Comparison of ENCODE assay signal across 6 cellular contexts in genomic region chr12:55818140-55818728, GRCh38. TPM values are rescaled to one million over a fixed set of nuclear protein-coding genes. Genes with fewer than 3 reads are reported as not detected.
DNase-seq lines count a peak whose midpoint lies in the region; ATAC-seq, FAIRE-seq and TF ChIP-seq lines count a peak whose summit lies in the region.

No MANE protein-coding gene starts in this region.

- no peak for TF ChIP-seq CTCF in D721Med (IDR thresholded peaks at IDR 0.05; ENCODE audit: insufficient read depth, missing control alignments)

- ATAC-seq in GM19372 (IDR thresholded peaks at IDR 0.05; ENCODE audit: low read depth, unreplicated experiment) (peak; percentile 20), HG03520 (IDR thresholded peaks at IDR 0.05; ENCODE audit: unreplicated experiment) (peak; percentile 22), sciatic nerve (peak; percentile 67)

- no peak for DNase-seq in sciatic nerve (ENCODE audit: low spot score)
- DNase-seq in D721Med (ENCODE audit: insufficient read length, low spot score), result no peak
- no peak for DNase-seq in NCI-H2081 (lab: John Stamatoyannopoulos, UW)

- no peak for FAIRE-seq in D721Med (lab: Jason Lieb, UNC)

- peak overlapping the region; percentile 83 to 100 for H3K9ac ChIP-seq in duodenal mucosa (ENCODE audit: low read depth in 1 of 2, low read length in 2 of 2)

- intact Hi-C loops in sciatic nerve (cut with DNase I), result loop anchor here (5.0 kb wide), 1 partner anchor 114 kb away; the partner anchor contains the start of gene DGKA

- H3K27ac ChIP-seq in duodenal mucosa (ENCODE audit: low read depth, low read length), result peak overlapping the region; percentile 30

- H3K27me3 ChIP-seq in duodenal mucosa (ENCODE audit: control insufficient read depth in 1 of 2, insufficient read depth in 2 of 2, low read length in 2 of 2), result no peaks in the 10 kb centered on the region

- peaks cover 17 to 43% of the 10 kb centered on the region in 2 donors for H3K36me3 ChIP-seq in duodenal mucosa (ENCODE audit: control insufficient read depth in 1 of 2, insufficient read depth in 2 of 2, low read length in 2 of 2)

- H3K4me1 ChIP-seq in duodenal mucosa (ENCODE audit: control insufficient read depth in 1 of 2, insufficient read depth in 2 of 2, low read length in 2 of 2), result peaks cover 32 to 40% of the 10 kb centered on the region in 2 donors

- peak overlapping the region; percentile 95 to 97 for H3K4me3 ChIP-seq in duodenal mucosa (ENCODE audit: low read depth in 1 of 2, low read length in 2 of 2)

- no peaks in the 10 kb centered on the region for H3K9me3 ChIP-seq in duodenal mucosa (ENCODE audit: control insufficient read depth in 1 of 2, low read length in 2 of 2)

RNA-seq across cellular contexts. Expression of gene ORMDL2, which starts 0.4 kb away (rescaled TPM):
- 25.2 TPM for total RNA-seq in sciatic nerve

RNA-seq across cellular contexts. Expression of gene SARNP, which starts 0.7 kb away (rescaled TPM):
- total RNA-seq in sciatic nerve, result 54.0 TPM

RNA-seq across cellular contexts. Expression of gene DNAJC14, which starts 11.2 kb away (rescaled TPM):
- 23.4 TPM for total RNA-seq in sciatic nerve

RNA-seq across cellular contexts. Expression of gene MMP19, which starts 24.5 kb away (rescaled TPM):
- total RNA-seq in sciatic nerve, result 9.1 TPM
